Comparison of ENCODE assay signal across 16 cellular contexts in the genomic region with DNA sequence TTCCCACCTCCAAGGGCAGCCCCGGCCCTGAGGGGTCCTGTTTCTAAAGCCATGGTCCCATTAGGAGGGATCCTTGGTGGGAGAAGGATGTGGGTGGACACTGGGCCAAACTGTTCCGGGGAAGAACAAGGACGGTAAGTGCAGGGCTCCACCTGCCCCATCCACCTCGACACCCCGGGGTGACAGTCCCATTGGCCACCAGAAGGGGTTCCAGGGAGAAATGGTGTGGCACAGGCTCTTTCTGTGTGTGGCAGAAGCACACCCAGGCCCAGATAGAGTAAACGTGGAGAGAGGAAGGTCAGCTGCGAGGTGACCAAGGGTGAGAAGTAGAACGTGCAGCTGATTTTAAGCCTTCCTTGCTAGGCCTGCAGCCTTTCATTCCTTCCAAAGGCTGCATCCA. TPM values are rescaled to one million over a fixed set of nuclear protein-coding genes. Genes with fewer than 3 reads are reported as not detected.
DNase-seq lines count a peak whose midpoint lies in the region; ATAC-seq and TF ChIP-seq lines count a peak whose summit lies in the region.
"Had no signal": no experiment of that assay in that cellular context is flagged by ENCODE, and none has a peak within 500 bp of the region (broad histone marks: within the 10 kb centered on the region; RNA-seq: fewer than 3 reads in every experiment).

No MANE protein-coding gene starts in this region.

- H2AFZ ChIP-seq in ACC112 (ENCODE audit: low read length, unreplicated experiment) (no peak overlapping the region), HCT116 (ENCODE audit: low read depth, low read length, poor library complexity, severe bottlenecking) (no peak overlapping the region)

- no peak overlapping the region for H2AK5ac ChIP-seq in mesendoderm (ENCODE audit: low read length)

- no peak overlapping the region for H2BK15ac ChIP-seq in mesendoderm (replicated peaks; ENCODE audit: low read depth)

- intact Hi-C loops in HCT116 (cut with micrococcal nuclease): no loop called here
- intact Hi-C loops in A673 (cut with micrococcal nuclease; ENCODE audit: unreplicated experiment): no loop called here

- H3K18ac ChIP-seq in mesendoderm (ENCODE audit: low read length): no peak overlapping the region

- H3K79me2 ChIP-seq in ACC112 (ENCODE audit: control insufficient read depth, insufficient read depth, low read length, unreplicated experiment): peaks cover 80% of the 10 kb centered on the region
- peaks cover 100% of the 10 kb centered on the region for H3K79me2 ChIP-seq in HCT116 (ENCODE audit: insufficient read depth, low read length)
- H3K79me2 ChIP-seq in mesendoderm (ENCODE audit: control insufficient read depth, insufficient read depth, low read length): peaks cover 84% of the 10 kb centered on the region

- H3K36me3 Mint-ChIP-seq in brain: peaks cover 74% of the 10 kb centered on the region
- peaks cover 28% of the 10 kb centered on the region for H3K36me3 Mint-ChIP-seq in activated naive CD8-positive, alpha-beta T cell treated with anti-CD3 and anti-CD28 coated beads, Interleukin-2, amount 50 U/mL, for 24 hours (ENCODE audit: low read depth)

- H3K56ac ChIP-seq in mesendoderm (ENCODE audit: low read length): peak overlapping the region; percentile 7

- RAD21 ChIA-PET in HCT116 (lab: Charles Lee; ENCODE audit: low non-redundant PET in 1 of 2, low total read pairs in 2 of 2, uncharacterized antibody in 2 of 2, unreplicated experiment in 2 of 2): no interaction called here

- H3K9me3 ChIP-seq in HCT116 (ENCODE audit: control insufficient read depth in 1 of 2, insufficient read depth in 1 of 2, low read depth in 1 of 2, low read length in 2 of 2) (no peaks in the 10 kb centered on the region), A673 (ENCODE audit: low read depth, low read length, poor library complexity, severe bottlenecking) (no peaks in the 10 kb centered on the region)

- no peak overlapping the region for H4K8ac ChIP-seq in mesendoderm (ENCODE audit: low read depth, low read length)

- peak overlapping the region; percentile 45 for H3K23ac ChIP-seq in mesendoderm (ENCODE audit: low read length)

- BruUV-seq in HCT116 (replicated peaks; lab: Mats Ljungman, UMichigan): no TSS peak
- no TSS peak for BruUV-seq in A673 (replicated peaks; lab: Mats Ljungman, UMichigan)

- H2BK120ac ChIP-seq in mesendoderm (ENCODE audit: low read depth, low read length): no peak overlapping the region

- no peaks in the 10 kb centered on the region for H3K27me3 ChIP-seq in ACC112 (ENCODE audit: insufficient read depth, low read length)
- H3K27me3 ChIP-seq in HCT116 (ENCODE audit: insufficient read depth, low read length): no peaks in the 10 kb centered on the region
- H3K27me3 ChIP-seq in mesendoderm (ENCODE audit: insufficient read depth, low read length, poor library complexity): no peaks in the 10 kb centered on the region
- no peaks in the 10 kb centered on the region for H3K27me3 ChIP-seq in A673 (replicated peaks; ENCODE audit: insufficient read depth, low read depth, low read length, poor library complexity)

- H3K9me2 ChIP-seq in HCT116 (ENCODE audit: insufficient read depth): no peaks in the 10 kb centered on the region

- H3K4me1 Mint-ChIP-seq in brain: peaks cover 54% of the 10 kb centered on the region
- H3K4me1 Mint-ChIP-seq in activated naive CD8-positive, alpha-beta T cell treated with anti-CD3 and anti-CD28 coated beads, Interleukin-2, amount 50 U/mL, for 24 hours: peaks cover 15% of the 10 kb centered on the region

- peaks cover 35% of the 10 kb centered on the region for H3K79me1 ChIP-seq in mesendoderm (ENCODE audit: low read length)

- H4K20me1 ChIP-seq in HCT116 (ENCODE audit: insufficient read depth): peaks cover 21% of the 10 kb centered on the region

- peaks cover 4% of the 10 kb centered on the region; the same call in 1 of the 2 replicates for H3K36me3 ChIP-seq in ACC112 (ENCODE audit: insufficient read depth, low read length)
- H3K36me3 ChIP-seq in HCT116 (ENCODE audit: control insufficient read depth in 1 of 2, insufficient read depth in 2 of 2, low read length in 2 of 2): peaks cover 11 to 43% of the 10 kb centered on the region in 2 experiments
- peaks cover 25% of the 10 kb centered on the region for H3K36me3 ChIP-seq in mesendoderm (ENCODE audit: control insufficient read depth, insufficient read depth, low read length)
- H3K36me3 ChIP-seq in A673 (ENCODE audit: insufficient read depth, low read length, poor library complexity, severe bottlenecking): peaks cover 7% of the 10 kb centered on the region

- POLR2A ChIA-PET in HCT116 (lab: Charles Lee): no interaction called here
- POLR2A ChIA-PET in A673 (lab: Charles Lee; ENCODE audit: low non-redundant PET): no interaction called here

- H3K4me2 ChIP-seq in HCT116 (ENCODE audit: low read length): no peak overlapping the region
- no peak overlapping the region for H3K4me2 ChIP-seq in mesendoderm (ENCODE audit: low read length)

- no peak for DNase-seq in HCT116 (ENCODE audit: low read depth, low spot score)
- DNase-seq in mesendoderm: no peak
- no peak for DNase-seq in activated naive CD8-positive, alpha-beta T cell treated with anti-CD3 and anti-CD28 coated beads, Interleukin-2, amount 50 U/mL, for 24 hours
- DNase-seq in A673 (ENCODE audit: low spot score): no peak
- DNase-seq: activated CD8-positive, alpha-beta memory T cell treated with anti-CD3 and anti-CD28 coated beads, Interleukin-2, amount 10 ng/mL, durations not matched to agents 7 days and 5 days; activated gamma-delta T cell treated with Interleukin-2 at 50 U/mL for 16 hours; KBM-7; NCI-H2081 treated with DMSO at 0.1 percent for 48 hours; NCI-H524 treated with DMSO at 0.1 percent for 48 hours; nucleus accumbens; stimulated activated CD4-positive, alpha-beta T cell treated with anti-CD3 and anti-CD28 coated beads, Interleukin-2, amount 100 ng/mL, for 24 hours had no signal

- peak overlapping the region in 4 of 5 experiments; percentile 65 to 90 (median 68) for H3K27ac Mint-ChIP-seq in brain
- no peak overlapping the region for H3K27ac Mint-ChIP-seq in activated naive CD8-positive, alpha-beta T cell treated with anti-CD3 and anti-CD28 coated beads, Interleukin-2, amount 50 U/mL, for 24 hours
- H3K27ac Mint-ChIP-seq: activated CD8-positive, alpha-beta memory T cell treated with anti-CD3 and anti-CD28 coated beads, Interleukin-2, amount 10 ng/mL, durations not matched to agents 7 days and 5 days had no signal

- CTCF ChIA-PET in HCT116 (lab: Charles Lee): no interaction called here
- CTCF ChIA-PET in A673 (lab: Charles Lee): no interaction called here

- H3K4me3 ChIP-seq in ACC112 (ENCODE audit: low read depth, low read length): no peak overlapping the region
- H3K4me3 ChIP-seq in HCT116 (replicated peaks in 1 of 2; ENCODE audit: low read depth in 1 of 2, low read length in 2 of 2): no peak overlapping the region
- H3K4me3 ChIP-seq in mesendoderm (ENCODE audit: low read length): no peak overlapping the region
- H3K4me3 ChIP-seq in A673 (ENCODE audit: low read depth, low read length, poor library complexity, severe bottlenecking): no peak overlapping the region
- H3K4me3 ChIP-seq: GM12878 had no signal

- no peak overlapping the region for H3K4ac ChIP-seq in mesendoderm (ENCODE audit: low read depth, low read length)

- no peak for TF ChIP-seq RAD21 in HCT116 (IDR thresholded peaks at IDR 0.05; ENCODE audit: low read depth)

- H3K27me3 Mint-ChIP-seq in brain: no peaks in the 10 kb centered on the region
- H3K27me3 Mint-ChIP-seq in activated naive CD8-positive, alpha-beta T cell treated with anti-CD3 and anti-CD28 coated beads, Interleukin-2, amount 50 U/mL, for 24 hours: no peaks in the 10 kb centered on the region
- H3K27me3 Mint-ChIP-seq: activated CD8-positive, alpha-beta memory T cell treated with anti-CD3 and anti-CD28 coated beads, Interleukin-2, amount 10 ng/mL, durations not matched to agents 7 days and 5 days had no signal

- peak overlapping the region; percentile 97 for H3K27ac ChIP-seq in ACC112 (ENCODE audit: low read depth, low read length)
- peak overlapping the region; percentile 82; the same call in 1 of the 2 replicates for H3K27ac ChIP-seq in HCT116 (ENCODE audit: low read depth, low read length)
- no peak overlapping the region for H3K27ac ChIP-seq in mesendoderm (ENCODE audit: low read depth, low read length)
- H3K27ac ChIP-seq in A673 (ENCODE audit: low read depth, low read length, poor library complexity, severe bottlenecking): no peak overlapping the region

- H4K5ac ChIP-seq in mesendoderm (ENCODE audit: low read length): no peak overlapping the region

- H3K9me3 Mint-ChIP-seq in brain: peaks cover 5 to 26% (median 10%) of the 10 kb centered on the region in 5 experiments
- H3K9me3 Mint-ChIP-seq in activated naive CD8-positive, alpha-beta T cell treated with anti-CD3 and anti-CD28 coated beads, Interleukin-2, amount 50 U/mL, for 24 hours: no peaks in the 10 kb centered on the region

- peak; percentile 58 for ATAC-seq in HCT116
- ATAC-seq in activated naive CD8-positive, alpha-beta T cell treated with anti-CD3 and anti-CD28 coated beads, Interleukin-2, amount 50 U/mL, for 24 hours: no peak
- ATAC-seq in GM18870 (IDR thresholded peaks at IDR 0.05; ENCODE audit: unreplicated experiment): no peak
- no peak for ATAC-seq in GM21367 (IDR thresholded peaks at IDR 0.05; ENCODE audit: unreplicated experiment)
- ATAC-seq: activated CD8-positive, alpha-beta memory T cell treated with anti-CD3 and anti-CD28 coated beads, Interleukin-2, amount 10 ng/mL, durations not matched to agents 7 days and 5 days; GM12878 had no signal

- TF ChIP-seq CTCF in HCT116 (IDR thresholded peaks at IDR 0.05 in 2 of 3, conservative IDR thresholded peaks at IDR 0.05 in 1 of 3; ENCODE audit: borderline replicate concordance in 1 of 3, insufficient read depth in 1 of 3, low read depth in 2 of 3, low read length in 2 of 3) (0 out of 6 replicates have a peak, but pooled peaks of 1 of the 3 experiments have one; percentile 18), brain (conservative IDR thresholded peaks at IDR 0.05) (no peak), A673 (conservative IDR thresholded peaks at IDR 0.05; ENCODE audit: low read depth, low read length) (no peak)

- no peak for TF ChIP-seq POLR2A in HCT116 (IDR thresholded peaks at IDR 0.05; ENCODE audit: borderline replicate concordance, extremely low read depth, insufficient read depth, insufficient read length)

- H3K4me1 ChIP-seq in ACC112 (ENCODE audit: control insufficient read depth, insufficient read depth, low read length, unreplicated experiment): peaks cover 25% of the 10 kb centered on the region
- H3K4me1 ChIP-seq in HCT116 (ENCODE audit: control insufficient read depth in 1 of 2, insufficient read depth in 2 of 2, low read length in 2 of 2): peaks cover 32 to 83% of the 10 kb centered on the region in 2 experiments
- peaks cover 8% of the 10 kb centered on the region for H3K4me1 ChIP-seq in mesendoderm (ENCODE audit: control insufficient read depth, low read depth, low read length)
- H3K4me1 ChIP-seq in A673 (ENCODE audit: insufficient read depth, low read length, poor library complexity, severe bottlenecking): peaks cover 10% of the 10 kb centered on the region

- WGBS in mesendoderm (ENCODE audit: extremely low coverage, insufficient coverage, low lambda C conversion rate): no CpG with 5 or more reads among the region's 8 CpGs

- H3K9ac ChIP-seq in HCT116 (ENCODE audit: low read length) (no peak overlapping the region), mesendoderm (ENCODE audit: low read length) (no peak overlapping the region)

- H3K4me3 Mint-ChIP-seq in brain: no peak overlapping the region
- no peak overlapping the region for H3K4me3 Mint-ChIP-seq in activated naive CD8-positive, alpha-beta T cell treated with anti-CD3 and anti-CD28 coated beads, Interleukin-2, amount 50 U/mL, for 24 hours
- H3K4me3 Mint-ChIP-seq: activated CD8-positive, alpha-beta memory T cell treated with anti-CD3 and anti-CD28 coated beads, Interleukin-2, amount 10 ng/mL, durations not matched to agents 7 days and 5 days had no signal

- no peak overlapping the region for H2BK5ac ChIP-seq in mesendoderm (ENCODE audit: low read length)

RNA-seq across cellular contexts. Expression of a gene that starts 12.0 kb away (rescaled TPM):
- total RNA-seq in HCT116 (2021; ENCODE audit: unreplicated experiment): 634 TPM
- 697 and 731 TPM in 2 replicates for polyA plus RNA-seq in HCT116 (2012)
- 199 TPM for polyA plus RNA-seq in brain (ENCODE audit: insufficient read depth, low read depth, low replicate concordance)
- polyA plus RNA-seq in mesendoderm (2013, experiment 1 of 2): 502 TPM
- polyA plus RNA-seq in mesendoderm (2013, experiment 2 of 2): 522 TPM
- 186 and 196 TPM in 2 replicates for total RNA-seq in A673 (2021)

Comparison
In these comparisons a context has a peak if more than half of its experiments do, and no peak if none do; other contexts are left out.
1. H3K27ac ChIP-seq: peak in ACC112 (single experiment) and HCT116 (single experiment); none in mesendoderm (single experiment) and A673 (single experiment).